13 cellular contexts compared by ENCODE assay signal in the genomic region with DNA sequence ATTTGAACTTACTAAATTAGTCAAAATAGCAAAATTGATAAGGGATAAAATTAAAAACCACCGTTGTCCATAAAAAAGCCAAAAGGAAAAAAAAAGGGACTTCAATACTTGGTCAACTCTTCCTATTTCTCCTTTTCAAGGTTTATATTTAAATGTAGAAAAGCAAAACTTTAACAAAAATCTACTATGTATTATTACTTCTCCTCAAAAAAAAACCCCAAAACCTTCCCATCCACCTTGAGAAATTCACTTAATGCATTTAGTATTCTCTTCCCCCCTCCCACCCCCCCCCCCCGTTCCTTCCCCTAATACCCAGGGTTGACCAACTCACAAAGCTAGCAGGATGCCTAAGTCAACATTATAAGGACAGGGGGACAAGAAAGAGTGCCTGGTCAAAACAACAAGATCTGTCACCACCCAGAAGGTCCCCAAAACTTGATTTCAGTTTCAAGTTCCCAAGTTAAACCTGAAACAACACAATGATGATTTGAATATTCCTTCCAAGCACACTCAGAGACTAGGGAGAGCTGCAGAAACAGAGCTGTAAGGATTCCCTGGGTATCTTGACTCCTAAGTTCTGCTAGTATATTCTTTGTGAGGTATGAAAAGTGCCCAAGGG. TPM values are rescaled to one million over a fixed set of nuclear protein-coding genes. Genes with fewer than 3 reads are reported as not detected.
DNase-seq lines count a peak whose midpoint lies in the region; ATAC-seq and TF ChIP-seq lines count a peak whose summit lies in the region.
"Had no signal": no experiment of that assay in that cellular context is flagged by ENCODE, and none has a peak within 500 bp of the region (broad histone marks: within the 10 kb centered on the region; RNA-seq: fewer than 3 reads in every experiment).

No MANE protein-coding gene starts in this region.

- no peak overlapping the region for H3K27ac ChIP-seq in caudate nucleus (ENCODE audit: low read depth, low read length)

- no peaks in the 10 kb centered on the region for H3K9me3 Mint-ChIP-seq in activated T-helper 1 cell treated with anti-CD3 and anti-CD28 coated beads, Interleukin-12 subunit alpha, Interleukin-12 subunit beta, Interleukin-2, Interleukin-4 antibody, amounts not matched to agents 30 ng/mL and 10 ng/mL and 1 ng/mL, durations not matched to agents 14 hours and 24 hours and 36 hours
- no peaks in the 10 kb centered on the region for H3K9me3 Mint-ChIP-seq in stimulated activated naive B cell treated with anti-CD40 and anti-IgM and Interleukin-4, amounts not matched to agents 10 μg/mL and 1 μg/mL and 100 μg/mL, for 72 hours
- H3K9me3 Mint-ChIP-seq in naive thymus-derived CD8-positive, alpha-beta T cell, result no peaks in the 10 kb centered on the region

- peak overlapping the region; percentile 37 for H3K27ac Mint-ChIP-seq in activated T-helper 1 cell treated with anti-CD3 and anti-CD28 coated beads, Interleukin-12 subunit alpha, Interleukin-12 subunit beta, Interleukin-2, Interleukin-4 antibody, amounts not matched to agents 30 ng/mL and 10 ng/mL and 1 ng/mL, durations not matched to agents 14 hours and 24 hours and 36 hours
- no peak overlapping the region for H3K27ac Mint-ChIP-seq in stimulated activated naive B cell treated with anti-CD40 and anti-IgM and Interleukin-4, amounts not matched to agents 10 μg/mL and 1 μg/mL and 100 μg/mL, for 72 hours
- no peak overlapping the region for H3K27ac Mint-ChIP-seq in naive thymus-derived CD8-positive, alpha-beta T cell
- H3K27ac Mint-ChIP-seq: activated naive CD8-positive, alpha-beta T cell; progenitor cell of endocrine pancreas had no signal

- H3K4me1 Mint-ChIP-seq in activated T-helper 1 cell treated with anti-CD3 and anti-CD28 coated beads, Interleukin-12 subunit alpha, Interleukin-12 subunit beta, Interleukin-2, Interleukin-4 antibody, amounts not matched to agents 30 ng/mL and 10 ng/mL and 1 ng/mL, durations not matched to agents 14 hours and 24 hours and 36 hours (ENCODE audit: low read depth), result peaks cover 34% of the 10 kb centered on the region
- peaks cover 22 to 28% of the 10 kb centered on the region in 2 donors for H3K4me1 Mint-ChIP-seq in stimulated activated naive B cell treated with anti-CD40 and anti-IgM and Interleukin-4, amounts not matched to agents 10 μg/mL and 1 μg/mL and 100 μg/mL, for 72 hours
- peaks cover 26 to 37% (median 29%) of the 10 kb centered on the region in 4 donors for H3K4me1 Mint-ChIP-seq in naive thymus-derived CD8-positive, alpha-beta T cell

- intact Hi-C loops in activated T-helper 1 cell treated with anti-CD3 and anti-CD28 coated beads, Interleukin-12 subunit alpha, Interleukin-12 subunit beta, Interleukin-2, Interleukin-4 antibody, amounts not matched to agents 30 ng/mL and 10 ng/mL and 1 ng/mL, durations not matched to agents 14 hours and 24 hours and 36 hours (cut with micrococcal nuclease), result loop anchor here (1.0 kb wide), 1 partner anchor 11 kb away; no protein-coding TSS in a partner anchor

- H3K27me3 Mint-ChIP-seq in activated T-helper 1 cell treated with anti-CD3 and anti-CD28 coated beads, Interleukin-12 subunit alpha, Interleukin-12 subunit beta, Interleukin-2, Interleukin-4 antibody, amounts not matched to agents 30 ng/mL and 10 ng/mL and 1 ng/mL, durations not matched to agents 14 hours and 24 hours and 36 hours (ENCODE audit: insufficient read depth), result no peaks in the 10 kb centered on the region
- no peaks in the 10 kb centered on the region for H3K27me3 Mint-ChIP-seq in stimulated activated naive B cell treated with anti-CD40 and anti-IgM and Interleukin-4, amounts not matched to agents 10 μg/mL and 1 μg/mL and 100 μg/mL, for 72 hours
- no peaks in the 10 kb centered on the region for H3K27me3 Mint-ChIP-seq in naive thymus-derived CD8-positive, alpha-beta T cell
- H3K27me3 Mint-ChIP-seq: activated naive CD8-positive, alpha-beta T cell; progenitor cell of endocrine pancreas had no signal

- ATAC-seq in GM19372 (IDR thresholded peaks at IDR 0.05; ENCODE audit: low read depth, unreplicated experiment) (peak; percentile 51), HG02870 (IDR thresholded peaks at IDR 0.05; ENCODE audit: unreplicated experiment) (peak; percentile 34)
- ATAC-seq in stimulated activated naive B cell treated with anti-CD40 and anti-IgM and Interleukin-4, amounts not matched to agents 10 μg/mL and 1 μg/mL and 100 μg/mL, for 72 hours (replicated peaks), result no peak
- ATAC-seq in naive thymus-derived CD8-positive, alpha-beta T cell, result no peak

- peak; percentile 39 for DNase-seq in GM10266 (ENCODE audit: extremely low spot score)
- DNase-seq in activated T-helper 1 cell treated with anti-CD3 and anti-CD28 coated beads, Interleukin-12 subunit alpha, Interleukin-12 subunit beta, Interleukin-2, Interleukin-4 antibody, amounts not matched to agents 30 ng/mL and 10 ng/mL and 1 ng/mL, durations not matched to agents 14 hours and 24 hours and 36 hours (ENCODE audit: low spot score), result no peak
- no peak for DNase-seq in NCI-H1417 treated with DMSO at 0.1 percent for 48 hours (lab: John Stamatoyannopoulos, UW)
- DNase-seq in caudate nucleus (lab: John Stamatoyannopoulos, UW), result no peak
- DNase-seq in stimulated activated naive B cell treated with anti-CD40 and anti-IgM and Interleukin-4, amounts not matched to agents 10 μg/mL and 1 μg/mL and 100 μg/mL, for 72 hours, result no peak
- no peak for DNase-seq in naive thymus-derived CD8-positive, alpha-beta T cell
- DNase-seq: DMS79, midbrain, NCI-H345 had no signal

- H3K4me3 Mint-ChIP-seq in activated T-helper 1 cell treated with anti-CD3 and anti-CD28 coated beads, Interleukin-12 subunit alpha, Interleukin-12 subunit beta, Interleukin-2, Interleukin-4 antibody, amounts not matched to agents 30 ng/mL and 10 ng/mL and 1 ng/mL, durations not matched to agents 14 hours and 24 hours and 36 hours, result peak overlapping the region; percentile 10
- no peak overlapping the region for H3K4me3 Mint-ChIP-seq in stimulated activated naive B cell treated with anti-CD40 and anti-IgM and Interleukin-4, amounts not matched to agents 10 μg/mL and 1 μg/mL and 100 μg/mL, for 72 hours
- H3K4me3 Mint-ChIP-seq in naive thymus-derived CD8-positive, alpha-beta T cell, result no peak overlapping the region
- H3K4me3 Mint-ChIP-seq: activated naive CD8-positive, alpha-beta T cell had no signal

- no peak for TF ChIP-seq CTCF in GM10266 (IDR thresholded peaks at IDR 0.05; ENCODE audit: control insufficient read depth, insufficient read depth, low read depth, missing control alignments)

- POLR2A ChIA-PET in naive thymus-derived CD8-positive, alpha-beta T cell (lab: Charles Lee), result no interaction called here

- peaks cover under 1% of the 10 kb centered on the region for H3K36me3 Mint-ChIP-seq in activated T-helper 1 cell treated with anti-CD3 and anti-CD28 coated beads, Interleukin-12 subunit alpha, Interleukin-12 subunit beta, Interleukin-2, Interleukin-4 antibody, amounts not matched to agents 30 ng/mL and 10 ng/mL and 1 ng/mL, durations not matched to agents 14 hours and 24 hours and 36 hours (ENCODE audit: low read depth)
- peaks cover 0 to 3% of the 10 kb centered on the region in 2 donors for H3K36me3 Mint-ChIP-seq in stimulated activated naive B cell treated with anti-CD40 and anti-IgM and Interleukin-4, amounts not matched to agents 10 μg/mL and 1 μg/mL and 100 μg/mL, for 72 hours
- peaks cover 0 to 8% (median 6%) of the 10 kb centered on the region in 3 donors for H3K36me3 Mint-ChIP-seq in naive thymus-derived CD8-positive, alpha-beta T cell

RNA-seq across cellular contexts. Expression of a gene that starts 14.6 kb away (rescaled TPM):
- 44.5 and 53.4 TPM in 2 replicates for total RNA-seq in activated T-helper 1 cell treated with anti-CD3 and anti-CD28 coated beads, Interleukin-12 subunit alpha, Interleukin-12 subunit beta, Interleukin-2, Interleukin-4 antibody, amounts not matched to agents 30 ng/mL and 10 ng/mL and 1 ng/mL, durations not matched to agents 14 hours and 24 hours and 36 hours
- total RNA-seq in naive thymus-derived CD8-positive, alpha-beta T cell, result 10 to 100 TPM; 11.4 to 12.8 TPM
- 10 to 100 TPM; 22.3 to 25.0 (median 24.1) TPM for polyA plus RNA-seq in naive thymus-derived CD8-positive, alpha-beta T cell

Comparison
In these comparisons a context has a peak if more than half of its experiments do, and no peak if none do; other contexts are left out.
1. ATAC-seq: peak in GM19372 (single experiment) and HG02870 (single experiment); none in stimulated activated naive B cell treated with anti-CD40 and anti-IgM and Interleukin-4, amounts not matched to agents 10 μg/mL and 1 μg/mL and 100 μg/mL, for 72 hours (0 of 2) and naive thymus-derived CD8-positive, alpha-beta T cell (0 of 2).